In the genomic region with DNA sequence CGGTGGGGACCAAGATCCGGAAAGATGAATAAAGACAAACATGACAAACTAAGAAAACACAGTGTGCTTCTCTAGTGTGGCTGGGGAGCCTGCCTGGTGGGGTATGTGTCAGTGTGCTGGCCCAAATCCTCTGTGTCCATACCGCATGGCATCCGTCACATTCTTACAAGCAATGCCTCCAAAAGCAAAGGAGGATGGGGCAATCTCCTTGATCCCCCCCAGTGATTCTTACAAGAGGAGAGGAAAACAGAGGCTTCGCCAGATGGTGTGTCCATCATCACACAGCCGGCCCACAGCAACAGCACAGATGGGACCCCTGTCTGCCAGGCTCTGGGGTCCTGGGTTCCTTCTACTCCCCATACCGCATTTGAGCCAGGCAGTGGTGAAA, we compare ENCODE assay signal across 8 cellular contexts. TPM values are rescaled to one million over a fixed set of nuclear protein-coding genes. Genes with fewer than 3 reads are reported as not detected.
DNase-seq lines count a peak whose midpoint lies in the region; ATAC-seq, FAIRE-seq and TF ChIP-seq lines count a peak whose summit lies in the region.

No MANE protein-coding gene starts in this region.

- no peak for ATAC-seq in activated CD8-positive, alpha-beta memory T cell treated with anti-CD3 and anti-CD28 coated beads, Interleukin-2, amount 10 ng/mL, durations not matched to agents 7 days and 5 days
- ATAC-seq in HepG2 (peak; percentile 7), GM18517 (IDR thresholded peaks at IDR 0.05; ENCODE audit: unreplicated experiment) (no peak), GM18867 (IDR thresholded peaks at IDR 0.05; ENCODE audit: unreplicated experiment) (no peak)
- no peak for ATAC-seq in activated CD4-positive, CD25-positive, alpha-beta regulatory T cell treated with anti-CD3 and anti-CD28 coated beads, Interleukin-2, amount 50 U/mL, for 24 hours

- H3K9ac ChIP-seq in astrocyte (ENCODE audit: low read length) (peak overlapping the region; percentile 64), HepG2 (ENCODE audit: insufficient read depth, low read depth, low read length) (peak overlapping the region; percentile 80)

- no peak overlapping the region for H3K27ac Mint-ChIP-seq in activated CD8-positive, alpha-beta memory T cell treated with anti-CD3 and anti-CD28 coated beads, Interleukin-2, amount 10 ng/mL, durations not matched to agents 7 days and 5 days
- peak overlapping the region; percentile 53 for H3K27ac Mint-ChIP-seq in astrocyte (ENCODE audit: unreplicated experiment)

- peak overlapping the region; percentile 59 for H3K27ac ChIP-seq in astrocyte (ENCODE audit: low read depth, low read length)
- peak overlapping the region; percentile 71 for H3K27ac ChIP-seq in HepG2 (ENCODE audit: extremely low read length, insufficient read depth, low read length)
- H3K27ac ChIP-seq in tibial artery, result peak overlapping the region; percentile 92 to 95

- no peak for TF ChIP-seq CTCF in astrocyte (IDR thresholded peaks at IDR 0.05; ENCODE audit: insufficient read depth, low read depth, low read length)
- no peak for TF ChIP-seq CTCF in HepG2 (CRISPR knock-in tag; IDR thresholded peaks at IDR 0.05)
- TF ChIP-seq CTCF in tibial artery (IDR thresholded peaks at IDR 0.05), result no peak

- no peak for DNase-seq in activated CD8-positive, alpha-beta memory T cell treated with anti-CD3 and anti-CD28 coated beads, Interleukin-2, amount 10 ng/mL, durations not matched to agents 7 days and 5 days
- DNase-seq in activated CD8-positive, alpha-beta memory T cell treated with anti-CD3 and anti-CD28 coated beads for 24 hours, result no peak
- DNase-seq in astrocyte (ENCODE audit: low read depth) (no peak), HepG2 (ENCODE audit: low spot score) (no peak), tibial artery (no peak)

- POLR2A ChIA-PET in HepG2 (lab: Yijun Ruan, JAX), result interaction anchor here (0.7 to 9.0 kb wide), 20 partner anchors 9 to 332 kb away, joined by 3 to 298 read pairs (median 4); a partner anchor contains a TSS

- H3K4me3 Mint-ChIP-seq in activated CD8-positive, alpha-beta memory T cell treated with anti-CD3 and anti-CD28 coated beads, Interleukin-2, amount 10 ng/mL, durations not matched to agents 7 days and 5 days, result peak overlapping the region; percentile 36
- peak overlapping the region; percentile 83 for H3K4me3 Mint-ChIP-seq in astrocyte (ENCODE audit: unreplicated experiment)

- CTCF ChIA-PET in activated CD8-positive, alpha-beta memory T cell treated with anti-CD3 and anti-CD28 coated beads, Interleukin-2, amount 10 ng/mL, durations not matched to agents 7 days and 5 days (lab: Charles Lee), result interaction anchor here (1.6 kb wide), 1 partner anchor 25 kb away, joined by 7 read pairs; a partner anchor contains a TSS
- CTCF ChIA-PET in HepG2 (lab: Yijun Ruan, JAX; ENCODE audit: low intra/inter-chr PET ratio, low total read pairs), result interaction anchor here (2.1 kb wide), 1 partner anchor 54 kb away, joined by 14 read pairs; no protein-coding TSS in a partner anchor

- H3K9me3 ChIP-seq in astrocyte (ENCODE audit: insufficient read depth, low read depth, low read length) (no peaks in the 10 kb centered on the region), HepG2 (ENCODE audit: low read length) (no peaks in the 10 kb centered on the region), tibial artery (no peaks in the 10 kb centered on the region)

- no peak for FAIRE-seq in astrocyte (lab: Jason Lieb, UNC)
- FAIRE-seq in HepG2 (lab: Jason Lieb, UNC), result no peak

- intact Hi-C loops in HepG2 (cut with micrococcal nuclease; ENCODE audit: unreplicated experiment), result loop anchor here (5.0 kb wide), 1 partner anchor 39 kb away; no protein-coding TSS in a partner anchor
- intact Hi-C loops in tibial artery (cut with DNase I; ENCODE audit: low total_unique reads), result loop anchor here (5.0 kb wide), 2 partner anchors 54 to 74 kb away; a partner anchor contains a TSS

- no peaks in the 10 kb centered on the region for H3K9me3 Mint-ChIP-seq in activated CD8-positive, alpha-beta memory T cell treated with anti-CD3 and anti-CD28 coated beads, Interleukin-2, amount 10 ng/mL, durations not matched to agents 7 days and 5 days (ENCODE audit: low read depth)
- H3K9me3 Mint-ChIP-seq in astrocyte (ENCODE audit: unreplicated experiment), result peaks cover 9% of the 10 kb centered on the region

- peaks cover 22% of the 10 kb centered on the region for H3K4me1 Mint-ChIP-seq in activated CD8-positive, alpha-beta memory T cell treated with anti-CD3 and anti-CD28 coated beads, Interleukin-2, amount 10 ng/mL, durations not matched to agents 7 days and 5 days
- peaks cover 5% of the 10 kb centered on the region for H3K4me1 Mint-ChIP-seq in astrocyte (ENCODE audit: low read depth, unreplicated experiment)

- TF ChIP-seq RAD21 in HepG2 (CRISPR knock-in tag; IDR thresholded peaks at IDR 0.05), result no peak

- H3K79me2 ChIP-seq in astrocyte (ENCODE audit: insufficient read depth, low read length), result no peaks in the 10 kb centered on the region
- H3K79me2 ChIP-seq in HepG2 (ENCODE audit: insufficient read depth, low read length), result peaks cover 3% of the 10 kb centered on the region

- in situ Hi-C loops in HepG2 (cut with HindIII; ENCODE audit: extremely low pct_ligation_motif_present, low pct_unique_long_range_greater_than_20kb), result no loop called here

- TF ChIP-seq EP300 in HepG2 (IDR thresholded peaks at IDR 0.05; ENCODE audit: low read depth in 2 of 2, low read length in 2 of 2) (no peak), HepG2 (CRISPR knock-in tag; IDR thresholded peaks at IDR 0.05; ENCODE audit: borderline replicate concordance) (no peak)

- no peaks in the 10 kb centered on the region for H3K27me3 ChIP-seq in astrocyte (ENCODE audit: insufficient read depth, low read length)
- H3K27me3 ChIP-seq in HepG2 (ENCODE audit: control insufficient read depth in 1 of 2, insufficient read depth in 2 of 2, low read length in 2 of 2), result no peaks in the 10 kb centered on the region
- no peaks in the 10 kb centered on the region for H3K27me3 ChIP-seq in tibial artery

- H3K4me3 ChIP-seq in astrocyte (ENCODE audit: insufficient read depth, low read depth, low read length), result peak overlapping the region; percentile 46
- peak overlapping the region; percentile 55 to 86 (median 83) for H3K4me3 ChIP-seq in HepG2 (replicated peaks in 1 of 3; ENCODE audit: insufficient read depth in 1 of 3, low read depth in 2 of 3, low read length in 3 of 3)
- H3K4me3 ChIP-seq in tibial artery, result peak overlapping the region; percentile 55 to 73

- H4K20me1 ChIP-seq in astrocyte (ENCODE audit: insufficient read depth, low read length), result no peaks in the 10 kb centered on the region
- no peaks in the 10 kb centered on the region for H4K20me1 ChIP-seq in HepG2 (ENCODE audit: insufficient read depth, low read length)

- 21% methylated on average over 6 of the region's 7 CpGs for whole genome bisulfite sequencing in HepG2 (ENCODE audit: low lambda C conversion rate)

- H3K36me3 ChIP-seq in astrocyte (ENCODE audit: insufficient read depth, low read length) (no peaks in the 10 kb centered on the region), HepG2 (replicated peaks in 1 of 2; ENCODE audit: control insufficient read depth in 1 of 2, insufficient read depth in 2 of 2, low read length in 2 of 2) (peaks cover 3 to 9% of the 10 kb centered on the region in 2 experiments; a peak in 3 of 5 replicates), tibial artery (peaks cover 0 to 30% (median 13%) of the 10 kb centered on the region in 3 donors)

- no peaks in the 10 kb centered on the region for H3K36me3 Mint-ChIP-seq in activated CD8-positive, alpha-beta memory T cell treated with anti-CD3 and anti-CD28 coated beads, Interleukin-2, amount 10 ng/mL, durations not matched to agents 7 days and 5 days
- peaks cover 8% of the 10 kb centered on the region for H3K36me3 Mint-ChIP-seq in astrocyte (ENCODE audit: low read depth, unreplicated experiment)

- H3K4me1 ChIP-seq in astrocyte (ENCODE audit: insufficient read depth, low read length) (peaks cover 29% of the 10 kb centered on the region), HepG2 (ENCODE audit: insufficient read depth, low read length) (peaks cover 38% of the 10 kb centered on the region), tibial artery (peaks cover 5 to 61% (median 40%) of the 10 kb centered on the region in 4 donors)

- BruUV-seq in HepG2 (replicated peaks; lab: Mats Ljungman, UMichigan), result TSS peak; percentile 33

- H3K4me2 ChIP-seq in astrocyte (ENCODE audit: low read length) (peak overlapping the region; percentile 83), HepG2 (ENCODE audit: low read depth, low read length) (peak overlapping the region; percentile 100)

- H2AFZ ChIP-seq in astrocyte (ENCODE audit: low read depth, low read length) (peak overlapping the region; percentile 36), HepG2 (ENCODE audit: low read length) (no peak overlapping the region)

- no peak for TF ChIP-seq POLR2A in HepG2 (IDR thresholded peaks at IDR 0.05; ENCODE audit: insufficient read depth in 1 of 2, low read depth in 2 of 2, low read length in 2 of 2)

- H3K27me3 Mint-ChIP-seq in activated CD8-positive, alpha-beta memory T cell treated with anti-CD3 and anti-CD28 coated beads, Interleukin-2, amount 10 ng/mL, durations not matched to agents 7 days and 5 days, result peaks cover 13% of the 10 kb centered on the region
- no peaks in the 10 kb centered on the region for H3K27me3 Mint-ChIP-seq in astrocyte (ENCODE audit: low read depth, unreplicated experiment)

RNA-seq across cellular contexts. Expression of a gene that starts 0.6 kb away (rescaled TPM):
- under 1 TPM; 0.30 to 0.41 TPM for total RNA-seq in activated CD8-positive, alpha-beta memory T cell treated with anti-CD3 and anti-CD28 coated beads, Interleukin-2, amount 10 ng/mL, durations not matched to agents 7 days and 5 days
- 20.1 and 23.9 TPM in 2 replicates for total RNA-seq in astrocyte
- 10.7 and 20.7 TPM in 2 replicates for total RNA-seq in HepG2 (2016; rRNA removed; fragmentation: Illumina TruSeq; extraction: Trizol)
- total RNA-seq in HepG2 (2016; cell fraction: cytosol; rRNA removed; fragmentation: Illumina TruSeq; extraction: Trizol; ENCODE audit: low read depth), result 5.7 and 7.7 TPM in 2 replicates
- 8.6 and 18.1 TPM in 2 replicates for total RNA-seq in HepG2 (2016; cell fraction: insoluble cytoplasmic fraction; rRNA removed; fragmentation: Illumina TruSeq; extraction: Trizol)
- 11.4 and 12.8 TPM in 2 replicates for total RNA-seq in HepG2 (2016; cell fraction: membrane; rRNA removed; fragmentation: Illumina TruSeq; extraction: Trizol)
- 21.6 and 25.0 TPM in 2 replicates for total RNA-seq in HepG2 (2016; cell fraction: nucleus; rRNA removed; fragmentation: Illumina TruSeq; extraction: Trizol)
- polyA plus RNA-seq in HepG2 (2011; rRNA removed), result 24.0 and 31.7 TPM in 2 replicates
- polyA plus RNA-seq in HepG2 (2011; cell fraction: cytosol; rRNA removed), result 13.6 and 19.2 TPM in 2 replicates
- polyA plus RNA-seq in HepG2 (2011; cell fraction: nucleus; rRNA removed), result 108 and 112 TPM in 2 replicates
- 13.5 and 15.0 TPM in 2 replicates for polyA plus RNA-seq in HepG2 (2012)
- 4.6 and 5.5 TPM in 2 replicates for polyA plus RNA-seq in HepG2 (2016; cell fraction: cytosol; fragmentation: Illumina TruSeq; extraction: Trizol; ENCODE audit: low read depth)
- polyA plus RNA-seq in HepG2 (2016; cell fraction: insoluble cytoplasmic fraction; fragmentation: Illumina TruSeq; extraction: Trizol; ENCODE audit: low read depth), result 7.3 and 9.2 TPM in 2 replicates
- polyA plus RNA-seq in HepG2 (2016; cell fraction: membrane; fragmentation: Illumina TruSeq; extraction: Trizol; ENCODE audit: low read depth), result 9.4 and 10.5 TPM in 2 replicates
- 42.0 and 44.2 TPM in 2 replicates for polyA plus RNA-seq in HepG2 (2016; cell fraction: nucleus; fragmentation: Illumina TruSeq; extraction: Trizol; ENCODE audit: insufficient read depth, low read depth)
- polyA minus RNA-seq in HepG2 (2011; rRNA and poly(A)+ RNA removed; ENCODE audit: low replicate concordance), result 31.2 and 33.6 TPM in 2 replicates
- polyA minus RNA-seq in HepG2 (2011; cell fraction: cytosol; rRNA and poly(A)+ RNA removed), result 11.5 and 11.9 TPM in 2 replicates
- 21.0 and 29.7 TPM in 2 replicates for polyA minus RNA-seq in HepG2 (2011; cell fraction: nucleus; rRNA and poly(A)+ RNA removed)

RNA-seq across cellular contexts. Expression of a gene that starts 13.7 kb away (rescaled TPM):
- total RNA-seq in activated CD8-positive, alpha-beta memory T cell treated with anti-CD3 and anti-CD28 coated beads, Interleukin-2, amount 10 ng/mL, durations not matched to agents 7 days and 5 days, result 1 to 10 TPM in 1 of 2 experiments, under 1 TPM in 1; 0.68 to 1.9 TPM
- total RNA-seq in astrocyte (3.7 and 4.6 TPM in 2 replicates), HepG2 (2016; rRNA removed; fragmentation: Illumina TruSeq; extraction: Trizol) (6.7 and 14.5 TPM in 2 replicates)
- 2.7 and 3.5 TPM in 2 replicates for total RNA-seq in HepG2 (2016; cell fraction: cytosol; rRNA removed; fragmentation: Illumina TruSeq; extraction: Trizol; ENCODE audit: low read depth)
- 6.0 and 11.8 TPM in 2 replicates for total RNA-seq in HepG2 (2016; cell fraction: insoluble cytoplasmic fraction; rRNA removed; fragmentation: Illumina TruSeq; extraction: Trizol)
- 4.7 and 5.3 TPM in 2 replicates for total RNA-seq in HepG2 (2016; cell fraction: membrane; rRNA removed; fragmentation: Illumina TruSeq; extraction: Trizol)
- 15.9 and 16.0 TPM in 2 replicates for total RNA-seq in HepG2 (2016; cell fraction: nucleus; rRNA removed; fragmentation: Illumina TruSeq; extraction: Trizol)
- polyA plus RNA-seq in HepG2 (2011; rRNA removed), result 24.1 and 36.3 TPM in 2 replicates
- polyA plus RNA-seq in HepG2 (2011; cell fraction: cytosol; rRNA removed), result 12.1 and 13.8 TPM in 2 replicates
- 99.7 and 101 TPM in 2 replicates for polyA plus RNA-seq in HepG2 (2011; cell fraction: nucleus; rRNA removed)
- polyA plus RNA-seq in HepG2 (2012), result 13.7 and 18.1 TPM in 2 replicates
- 2.0 and 2.3 TPM in 2 replicates for polyA plus RNA-seq in HepG2 (2016; cell fraction: cytosol; fragmentation: Illumina TruSeq; extraction: Trizol; ENCODE audit: low read depth)
- polyA plus RNA-seq in HepG2 (2016; cell fraction: insoluble cytoplasmic fraction; fragmentation: Illumina TruSeq; extraction: Trizol; ENCODE audit: low read depth), result 7.0 and 8.1 TPM in 2 replicates
- 3.3 and 3.7 TPM in 2 replicates for polyA plus RNA-seq in HepG2 (2016; cell fraction: membrane; fragmentation: Illumina TruSeq; extraction: Trizol; ENCODE audit: low read depth)
- 31.0 and 39.3 TPM in 2 replicates for polyA plus RNA-seq in HepG2 (2016; cell fraction: nucleus; fragmentation: Illumina TruSeq; extraction: Trizol; ENCODE audit: insufficient read depth, low read depth)
- polyA minus RNA-seq in HepG2 (2011; rRNA and poly(A)+ RNA removed; ENCODE audit: low replicate concordance), result 2.4 and 35.1 TPM in 2 replicates
- 6.0 and 7.9 TPM in 2 replicates for polyA minus RNA-seq in HepG2 (2011; cell fraction: cytosol; rRNA and poly(A)+ RNA removed)
- 22.7 and 33.4 TPM in 2 replicates for polyA minus RNA-seq in HepG2 (2011; cell fraction: nucleus; rRNA and poly(A)+ RNA removed)

RNA-seq across cellular contexts. Expression of a gene that starts 17.3 kb away (rescaled TPM):
- total RNA-seq in activated CD8-positive, alpha-beta memory T cell treated with anti-CD3 and anti-CD28 coated beads, Interleukin-2, amount 10 ng/mL, durations not matched to agents 7 days and 5 days, result 10 to 100 TPM; 17.4 to 18.9 TPM
- total RNA-seq in astrocyte, result 18.8 and 26.2 TPM in 2 replicates
- total RNA-seq in HepG2 (2016; rRNA removed; fragmentation: Illumina TruSeq; extraction: Trizol), result 12.0 and 27.1 TPM in 2 replicates
- 5.5 and 6.3 TPM in 2 replicates for total RNA-seq in HepG2 (2016; cell fraction: cytosol; rRNA removed; fragmentation: Illumina TruSeq; extraction: Trizol; ENCODE audit: low read depth)
- total RNA-seq in HepG2 (2016; cell fraction: insoluble cytoplasmic fraction; rRNA removed; fragmentation: Illumina TruSeq; extraction: Trizol), result 10.5 and 28.2 TPM in 2 replicates
- 8.2 and 8.3 TPM in 2 replicates for total RNA-seq in HepG2 (2016; cell fraction: membrane; rRNA removed; fragmentation: Illumina TruSeq; extraction: Trizol)
- 29.9 and 34.8 TPM in 2 replicates for total RNA-seq in HepG2 (2016; cell fraction: nucleus; rRNA removed; fragmentation: Illumina TruSeq; extraction: Trizol)
- 61.9 and 75.9 TPM in 2 replicates for polyA plus RNA-seq in HepG2 (2011; rRNA removed)
- 73.8 and 82.2 TPM in 2 replicates for polyA plus RNA-seq in HepG2 (2011; cell fraction: cytosol; rRNA removed)
- polyA plus RNA-seq in HepG2 (2011; cell fraction: nucleus; rRNA removed), result 172 and 195 TPM in 2 replicates
- polyA plus RNA-seq in HepG2 (2012), result 41.6 and 60.4 TPM in 2 replicates
- polyA plus RNA-seq in HepG2 (2016; cell fraction: cytosol; fragmentation: Illumina TruSeq; extraction: Trizol; ENCODE audit: low read depth), result 3.9 and 4.5 TPM in 2 replicates
- polyA plus RNA-seq in HepG2 (2016; cell fraction: insoluble cytoplasmic fraction; fragmentation: Illumina TruSeq; extraction: Trizol; ENCODE audit: low read depth), result 9.1 and 10.0 TPM in 2 replicates
- 6.9 and 8.5 TPM in 2 replicates for polyA plus RNA-seq in HepG2 (2016; cell fraction: membrane; fragmentation: Illumina TruSeq; extraction: Trizol; ENCODE audit: low read depth)
- polyA plus RNA-seq in HepG2 (2016; cell fraction: nucleus; fragmentation: Illumina TruSeq; extraction: Trizol; ENCODE audit: insufficient read depth, low read depth), result 74.9 and 77.9 TPM in 2 replicates
- polyA minus RNA-seq in HepG2 (2011; rRNA and poly(A)+ RNA removed; ENCODE audit: low replicate concordance), result 9.2 and 39.2 TPM in 2 replicates
- polyA minus RNA-seq in HepG2 (2011; cell fraction: cytosol; rRNA and poly(A)+ RNA removed), result 10.7 and 13.6 TPM in 2 replicates
- 19.3 and 20.9 TPM in 2 replicates for polyA minus RNA-seq in HepG2 (2011; cell fraction: nucleus; rRNA and poly(A)+ RNA removed)

RNA-seq across cellular contexts. Expression of a gene that starts 25.9 kb away (rescaled TPM):
- 10 to 100 TPM; 27.9 to 44.0 TPM for total RNA-seq in activated CD8-positive, alpha-beta memory T cell treated with anti-CD3 and anti-CD28 coated beads, Interleukin-2, amount 10 ng/mL, durations not matched to agents 7 days and 5 days
- total RNA-seq in astrocyte (31.7 and 33.6 TPM in 2 replicates), HepG2 (2016; rRNA removed; fragmentation: Illumina TruSeq; extraction: Trizol) (40.9 and 50.9 TPM in 2 replicates)
- total RNA-seq in HepG2 (2016; cell fraction: cytosol; rRNA removed; fragmentation: Illumina TruSeq; extraction: Trizol; ENCODE audit: low read depth), result 30.5 and 31.6 TPM in 2 replicates
- total RNA-seq in HepG2 (2016; cell fraction: insoluble cytoplasmic fraction; rRNA removed; fragmentation: Illumina TruSeq; extraction: Trizol), result 39.2 and 48.3 TPM in 2 replicates
- 58.9 and 62.5 TPM in 2 replicates for total RNA-seq in HepG2 (2016; cell fraction: membrane; rRNA removed; fragmentation: Illumina TruSeq; extraction: Trizol)
- 26.1 and 35.8 TPM in 2 replicates for total RNA-seq in HepG2 (2016; cell fraction: nucleus; rRNA removed; fragmentation: Illumina TruSeq; extraction: Trizol)
- 49.9 and 59.1 TPM in 2 replicates for polyA plus RNA-seq in HepG2 (2011; rRNA removed)
- polyA plus RNA-seq in HepG2 (2011; cell fraction: cytosol; rRNA removed), result 62.8 and 77.2 TPM in 2 replicates
- polyA plus RNA-seq in HepG2 (2011; cell fraction: nucleus; rRNA removed), result 15.6 and 21.2 TPM in 2 replicates
- polyA plus RNA-seq in HepG2 (2012), result 51.5 and 51.6 TPM in 2 replicates
- polyA plus RNA-seq in HepG2 (2016; cell fraction: cytosol; fragmentation: Illumina TruSeq; extraction: Trizol; ENCODE audit: low read depth), result 34.8 and 36.6 TPM in 2 replicates
- polyA plus RNA-seq in HepG2 (2016; cell fraction: insoluble cytoplasmic fraction; fragmentation: Illumina TruSeq; extraction: Trizol; ENCODE audit: low read depth), result 49.7 and 50.5 TPM in 2 replicates
- polyA plus RNA-seq in HepG2 (2016; cell fraction: membrane; fragmentation: Illumina TruSeq; extraction: Trizol; ENCODE audit: low read depth), result 63.1 and 68.7 TPM in 2 replicates
- polyA plus RNA-seq in HepG2 (2016; cell fraction: nucleus; fragmentation: Illumina TruSeq; extraction: Trizol; ENCODE audit: insufficient read depth, low read depth), result 55.7 and 65.1 TPM in 2 replicates
- polyA minus RNA-seq in HepG2 (2011; rRNA and poly(A)+ RNA removed; ENCODE audit: low replicate concordance), result 106 and 114 TPM in 2 replicates
- 28.1 and 40.9 TPM in 2 replicates for polyA minus RNA-seq in HepG2 (2011; cell fraction: cytosol; rRNA and poly(A)+ RNA removed)
- 16.2 and 24.0 TPM in 2 replicates for polyA minus RNA-seq in HepG2 (2011; cell fraction: nucleus; rRNA and poly(A)+ RNA removed)

RNA-seq across cellular contexts. Expression of a gene that starts 35.9 kb away (rescaled TPM):
- 1 to 10 TPM; 3.5 to 6.4 TPM for total RNA-seq in activated CD8-positive, alpha-beta memory T cell treated with anti-CD3 and anti-CD28 coated beads, Interleukin-2, amount 10 ng/mL, durations not matched to agents 7 days and 5 days
- 2.2 and 2.4 TPM in 2 replicates for total RNA-seq in astrocyte
- 0.29 and 0.44 TPM in 2 replicates for total RNA-seq in HepG2 (2016; rRNA removed; fragmentation: Illumina TruSeq; extraction: Trizol)
- total RNA-seq in HepG2 (2016; cell fraction: cytosol; rRNA removed; fragmentation: Illumina TruSeq; extraction: Trizol; ENCODE audit: low read depth), result 0.30 and 0.44 TPM in 2 replicates
- total RNA-seq in HepG2 (2016; cell fraction: insoluble cytoplasmic fraction; rRNA removed; fragmentation: Illumina TruSeq; extraction: Trizol), result 0.19 and 0.37 TPM in 2 replicates
- total RNA-seq in HepG2 (2016; cell fraction: membrane; rRNA removed; fragmentation: Illumina TruSeq; extraction: Trizol), result 0.37 and 0.41 TPM in 2 replicates
- 0.34 and 0.47 TPM in 2 replicates for total RNA-seq in HepG2 (2016; cell fraction: nucleus; rRNA removed; fragmentation: Illumina TruSeq; extraction: Trizol)
- polyA plus RNA-seq in HepG2 (2011; rRNA removed), result 0.22 and 0.26 TPM in 2 replicates
- polyA plus RNA-seq in HepG2 (2011; cell fraction: cytosol; rRNA removed), result 0.21 and 0.32 TPM in 2 replicates
- polyA plus RNA-seq in HepG2 (2011; cell fraction: nucleus; rRNA removed), result 0.61 and 0.68 TPM in 2 replicates
- 0.27 and 0.59 TPM in 2 replicates for polyA plus RNA-seq in HepG2 (2012)
- polyA plus RNA-seq in HepG2 (2016; cell fraction: cytosol; fragmentation: Illumina TruSeq; extraction: Trizol; ENCODE audit: low read depth), result 0.18 and 0.20 TPM in 2 replicates
- 0.21 and 0.25 TPM in 2 replicates for polyA plus RNA-seq in HepG2 (2016; cell fraction: insoluble cytoplasmic fraction; fragmentation: Illumina TruSeq; extraction: Trizol; ENCODE audit: low read depth)
- polyA plus RNA-seq in HepG2 (2016; cell fraction: membrane; fragmentation: Illumina TruSeq; extraction: Trizol; ENCODE audit: low read depth), result 0.25 and 0.29 TPM in 2 replicates
- 0.30 and 0.43 TPM in 2 replicates for polyA plus RNA-seq in HepG2 (2016; cell fraction: nucleus; fragmentation: Illumina TruSeq; extraction: Trizol; ENCODE audit: insufficient read depth, low read depth)
- polyA minus RNA-seq in HepG2 (2011; rRNA and poly(A)+ RNA removed; ENCODE audit: low replicate concordance), result 0.63 and 0.66 TPM in 2 replicates
- 0.18 and 0.30 TPM in 2 replicates for polyA minus RNA-seq in HepG2 (2011; cell fraction: cytosol; rRNA and poly(A)+ RNA removed)
- polyA minus RNA-seq in HepG2 (2011; cell fraction: nucleus; rRNA and poly(A)+ RNA removed), result 0.75 and 0.90 TPM in 2 replicates

Comparison
In these comparisons a context has a peak if more than half of its experiments do, and no peak if none do; other contexts are left out.
1. RNA of a gene that starts 0.6 kb away (total RNA-seq): 5.7 to 25.0 TPM in HepG2 and 20.1 to 23.9 TPM in astrocyte; 0.30 to 0.41 TPM in activated CD8-positive, alpha-beta memory T cell treated with anti-CD3 and anti-CD28 coated beads, Interleukin-2, amount 10 ng/mL, durations not matched to agents 7 days and 5 days; every median in the first group is over 4 times any median in the second.
2. Peak in every context shown above with its lines, with median percentiles within 50 percentile points of each other: H3K27ac ChIP-seq and H3K4me3 ChIP-seq.